In genomic region chr13:39281539-39282150, GRCh38 we compare ENCODE assay signal across 2 cellular contexts.
TF ChIP-seq lines count a peak whose summit lies in the region.

No MANE protein-coding gene starts in this region.

TF ChIP-seq in GM12878, 131 proteins besides CTCF, POLR2A, EP300 and RAD21:
- TF ChIP-seq ZBTB11 (CRISPR knock-in tag; IDR thresholded peaks at IDR 0.05) (no peak), CREB1 (IDR thresholded peaks at IDR 0.05; ENCODE audit: low read depth) (no peak), ZNF274 (IDR thresholded peaks at IDR 0.05; ENCODE audit: insufficient read depth, insufficient read length) (no peak), YBX1 (IDR thresholded peaks at IDR 0.05) (no peak)

TF ChIP-seq in liver, 16 proteins besides CTCF, POLR2A, EP300 and RAD21 (continued from another document):
- no peak for TF ChIP-seq ATF3 (IDR thresholded peaks at IDR 0.05)
- no peak for TF ChIP-seq REST (IDR thresholded peaks at IDR 0.05)
- no peak for TF ChIP-seq HNF4G (IDR thresholded peaks at IDR 0.05)
- no peak for TF ChIP-seq GABPA (IDR thresholded peaks at IDR 0.05 in 1 of 2, conservative IDR thresholded peaks at IDR 0.05 in 1 of 2)
- no peak for TF ChIP-seq FOXA2 (IDR thresholded peaks at IDR 0.05)
- peak; percentile 58 for TF ChIP-seq NR2F2 (IDR thresholded peaks at IDR 0.05)
- no peak for TF ChIP-seq HNF4A (conservative IDR thresholded peaks at IDR 0.05)
